In genomic region chr7:14902589-14902963, GRCh38 we compare ENCODE assay signal across 9 cellular contexts. TPM values are rescaled to one million over a fixed set of nuclear protein-coding genes. Genes with fewer than 3 reads are reported as not detected.
DNase-seq lines count a peak whose midpoint lies in the region; ATAC-seq, FAIRE-seq and TF ChIP-seq lines count a peak whose summit lies in the region.
"Had no signal": no experiment of that assay in that cellular context is flagged by ENCODE, and none has a peak within 500 bp of the region (broad histone marks: within the 10 kb centered on the region; RNA-seq: fewer than 3 reads in every experiment).

Gene DGKB (minus strand): TSS chr7:14902751.

- H3K4me1 Mint-ChIP-seq in astrocyte (ENCODE audit: low read depth, unreplicated experiment) = peaks cover 6% of the 10 kb centered on the region

- peak within 1 kb of the TSS; percentile 73 for H2AFZ ChIP-seq in astrocyte (ENCODE audit: low read depth, low read length)

- H3K4me3 ChIP-seq in HUES6 (ENCODE audit: low read depth, low read length) (peak within 1 kb of the TSS; percentile 65), astrocyte (ENCODE audit: insufficient read depth, low read depth, low read length) (peak within 1 kb of the TSS; percentile 42), iPS-11a (ENCODE audit: low read depth, low read length) (peak within 1 kb of the TSS; percentile 37), subcutaneous abdominal adipose tissue (ENCODE audit: low read depth in 1 of 5, low read length in 5 of 5) (peak within 1 kb of the TSS in 4 of 5 donors; percentile 26 to 55 (median 32))
- no peak within 1 kb of the TSS for H3K4me3 ChIP-seq in effector memory CD4-positive, alpha-beta T cell (ENCODE audit: insufficient read depth, low read depth, low read length, poor library complexity, severe bottlenecking)
- H3K4me3 ChIP-seq: SK-N-MC had no signal

- FAIRE-seq in astrocyte (lab: Jason Lieb, UNC) = no peak

- H3K9me3 Mint-ChIP-seq in astrocyte (ENCODE audit: unreplicated experiment) = no peaks in the 10 kb centered on the region

- H3K27ac ChIP-seq in HUES6 (ENCODE audit: low read depth, low read length) = no peak within 1 kb of the TSS
- H3K27ac ChIP-seq in astrocyte (ENCODE audit: low read depth, low read length) = no peak within 1 kb of the TSS
- H3K27ac ChIP-seq in subcutaneous abdominal adipose tissue (ENCODE audit: low read depth, low read length) = no peak within 1 kb of the TSS
- H3K27ac ChIP-seq in effector memory CD4-positive, alpha-beta T cell (ENCODE audit: insufficient read depth, low read length, poor library complexity, severe bottlenecking) = no peak within 1 kb of the TSS
- H3K27ac ChIP-seq: SK-N-MC had no signal

- no peaks in the 10 kb centered on the region for H3K27me3 Mint-ChIP-seq in astrocyte (ENCODE audit: low read depth, unreplicated experiment)

- DNase-seq in astrocyte (ENCODE audit: low read depth) (peak; percentile 36), mesenteric fat pad (ENCODE audit: low spot score) (no peak), NCI-H1048 (lab: John Stamatoyannopoulos, UW) (no peak)
- DNase-seq in effector memory CD4-positive, alpha-beta T cell = no peak

- no peaks in the 10 kb centered on the region for H3K9me3 ChIP-seq in HUES6 (ENCODE audit: control insufficient read depth, insufficient read depth, low read depth, low read length)
- no peaks in the 10 kb centered on the region for H3K9me3 ChIP-seq in astrocyte (ENCODE audit: insufficient read depth, low read depth, low read length)
- no peaks in the 10 kb centered on the region for H3K9me3 ChIP-seq in subcutaneous abdominal adipose tissue (ENCODE audit: control insufficient read depth in 5 of 5, low read length in 5 of 5)
- H3K9me3 ChIP-seq in effector memory CD4-positive, alpha-beta T cell (ENCODE audit: control insufficient read depth, low read length) = no peaks in the 10 kb centered on the region

- no peak for TF ChIP-seq CTCF in astrocyte (IDR thresholded peaks at IDR 0.05; ENCODE audit: insufficient read depth, low read depth, low read length)

- no peak within 1 kb of the TSS for H3K4me3 Mint-ChIP-seq in astrocyte (ENCODE audit: unreplicated experiment)

- no peaks in the 10 kb centered on the region for H4K20me1 ChIP-seq in astrocyte (ENCODE audit: insufficient read depth, low read length)

- no peak within 1 kb of the TSS for H3K27ac Mint-ChIP-seq in astrocyte (ENCODE audit: unreplicated experiment)

- no peaks in the 10 kb centered on the region for H3K36me3 Mint-ChIP-seq in astrocyte (ENCODE audit: low read depth, unreplicated experiment)

- H3K9ac ChIP-seq in HUES6 (ENCODE audit: low read length) (no peak within 1 kb of the TSS), astrocyte (ENCODE audit: low read length) (peak within 1 kb of the TSS; percentile 15), subcutaneous abdominal adipose tissue (ENCODE audit: low read length in 5 of 5) (no peak within 1 kb of the TSS)

- H3K36me3 ChIP-seq in HUES6 (ENCODE audit: control insufficient read depth, insufficient read depth, low read length) (no peaks in the 10 kb centered on the region), astrocyte (ENCODE audit: insufficient read depth, low read length) (no peaks in the 10 kb centered on the region), subcutaneous abdominal adipose tissue (ENCODE audit: control insufficient read depth in 5 of 5, insufficient read depth in 5 of 5, low read length in 5 of 5) (no peaks in the 10 kb centered on the region)
- H3K36me3 ChIP-seq in effector memory CD4-positive, alpha-beta T cell (ENCODE audit: control insufficient read depth, insufficient read depth, low read length) = no peaks in the 10 kb centered on the region

- H3K4me2 ChIP-seq in astrocyte (ENCODE audit: low read length) = peak within 1 kb of the TSS; percentile 90

- H3K27me3 ChIP-seq in HUES6 (ENCODE audit: control insufficient read depth, insufficient read depth, low read length) = peaks cover 21% of the 10 kb centered on the region
- H3K27me3 ChIP-seq in astrocyte (ENCODE audit: insufficient read depth, low read length) = peaks cover 4% of the 10 kb centered on the region
- H3K27me3 ChIP-seq in subcutaneous abdominal adipose tissue (ENCODE audit: control insufficient read depth in 5 of 5, insufficient read depth in 4 of 5, low read length in 5 of 5) = peaks cover 0 to 10% (median 6%) of the 10 kb centered on the region in 5 donors
- no peaks in the 10 kb centered on the region for H3K27me3 ChIP-seq in effector memory CD4-positive, alpha-beta T cell (replicated peaks; ENCODE audit: control insufficient read depth, insufficient read depth, low read length, poor library complexity, severe bottlenecking)

- H3K4me1 ChIP-seq in HUES6 (ENCODE audit: control insufficient read depth, insufficient read depth, low read length) (peaks cover 24% of the 10 kb centered on the region), astrocyte (ENCODE audit: insufficient read depth, low read length) (no peaks in the 10 kb centered on the region), subcutaneous abdominal adipose tissue (ENCODE audit: control insufficient read depth in 5 of 5, insufficient read depth in 5 of 5, low read length in 5 of 5) (peaks cover 0 to 13% (median 4%) of the 10 kb centered on the region in 5 donors)
- H3K4me1 ChIP-seq in effector memory CD4-positive, alpha-beta T cell (ENCODE audit: control insufficient read depth, insufficient read depth, low read length, poor library complexity, severe bottlenecking) = no peaks in the 10 kb centered on the region

- no peak for ATAC-seq in GM21515 (IDR thresholded peaks at IDR 0.05; ENCODE audit: unreplicated experiment)

- H3K79me2 ChIP-seq in astrocyte (ENCODE audit: insufficient read depth, low read length) = no peaks in the 10 kb centered on the region

RNA-seq across cellular contexts. Expression of gene DGKB, which starts in this region (rescaled TPM):
- total RNA-seq in astrocyte = 0.24 and 0.39 TPM in 2 replicates
- 0.35 TPM for total RNA-seq in mesenteric fat pad

Comparison
In these comparisons a context has a peak if more than half of its experiments do, and no peak if none do; other contexts are left out.
1. Peak in DNase-seq, H3K4me3 ChIP-seq, H3K9ac ChIP-seq and H3K4me2 ChIP-seq in astrocyte; RNA of the gene not detected or under 1 TPM.